16 cellular contexts compared by ENCODE assay signal in genomic region chr18:25137133-25137472, GRCh38.
"Had no signal": no experiment of that assay in that cellular context is flagged by ENCODE, and none has a peak within 500 bp of the region (broad histone marks: within the 10 kb centered on the region; RNA-seq: fewer than 3 reads in every experiment).

No MANE protein-coding gene starts in this region.

- H3K27ac Mint-ChIP-seq: activated naive CD8-positive, alpha-beta T cell treated with anti-CD3 and anti-CD28 coated beads for 36 hours; activated T-helper 1 cell treated with anti-CD3 and anti-CD28 coated beads, Interleukin-12 subunit alpha, Interleukin-12 subunit beta, Interleukin-2, Interleukin-4 antibody, amounts not matched to agents 30 ng/mL and 10 ng/mL and 1 ng/mL, durations not matched to agents 14 hours and 24 hours and 36 hours; T-helper 2 cell treated with Interferon-gamma antibody and Interleukin-4, amounts not matched to agents 5 μg/mL and 100 μg/mL, for 36 hours had no signal

- H3K9me3 Mint-ChIP-seq: activated naive CD8-positive, alpha-beta T cell treated with anti-CD3 and anti-CD28 coated beads for 36 hours; activated T-helper 1 cell treated with anti-CD3 and anti-CD28 coated beads, Interleukin-12 subunit alpha, Interleukin-12 subunit beta, Interleukin-2, Interleukin-4 antibody, amounts not matched to agents 30 ng/mL and 10 ng/mL and 1 ng/mL, durations not matched to agents 14 hours and 24 hours and 36 hours; T-helper 2 cell treated with Interferon-gamma antibody and Interleukin-4, amounts not matched to agents 5 μg/mL and 100 μg/mL, for 36 hours had no signal

- H3K27me3 Mint-ChIP-seq: activated naive CD8-positive, alpha-beta T cell treated with anti-CD3 and anti-CD28 coated beads for 36 hours had no signal

- H3K4me1 Mint-ChIP-seq: activated naive CD8-positive, alpha-beta T cell treated with anti-CD3 and anti-CD28 coated beads for 36 hours; central memory CD8-positive, alpha-beta T cell had no signal

- H3K27me3 ChIP-seq: colonic mucosa, gastroesophageal sphincter, ovary, tibial artery had no signal

- H3K36me3 Mint-ChIP-seq: activated naive CD8-positive, alpha-beta T cell treated with anti-CD3 and anti-CD28 coated beads for 36 hours had no signal

- H3K27ac ChIP-seq: colonic mucosa had no signal

- H3K9me3 ChIP-seq: colonic mucosa, gastroesophageal sphincter, ovary, tibial artery had no signal

- ATAC-seq: left colon; stimulated activated naive CD8-positive, alpha-beta T cell treated with anti-CD3 and anti-CD28 coated beads, Interleukin-15, Interleukin-2, amounts not matched to agents 100 U/mL and 50 U/mL, for 24 hours had no signal

- H3K36me3 ChIP-seq: colonic mucosa, gastroesophageal sphincter, ovary, tibial artery had no signal

- H3K4me3 ChIP-seq: colonic mucosa, gastroesophageal sphincter, lung, ovary, tibial artery had no signal

- DNase-seq: activated CD4-positive, alpha-beta T cell treated with anti-CD3 and anti-CD28 coated beads, Interleukin-2, amount 50 U/mL, for 48 hours; activated naive CD8-positive, alpha-beta T cell treated with anti-CD3 and anti-CD28 coated beads for 36 hours; amygdala; colonic mucosa; left colon; stimulated activated CD4-positive, alpha-beta T cell treated with anti-CD3 and anti-CD28 coated beads, Interleukin-12 subunit alpha, Interleukin-12 subunit beta, amount 100 ng/mL, for 4 hours; stimulated activated CD4-positive, alpha-beta T cell treated with anti-CD3 and anti-CD28 coated beads, Interleukin-1b, Interleukin-23, amount 100 ng/mL, for 48 hours; stimulated activated naive CD8-positive, alpha-beta T cell treated with anti-CD3 and anti-CD28 coated beads, Interleukin-15, Interleukin-2, amounts not matched to agents 100 U/mL and 50 U/mL, for 24 hours; substantia nigra; tibial artery had no signal

- H3K4me3 Mint-ChIP-seq: activated naive CD8-positive, alpha-beta T cell treated with anti-CD3 and anti-CD28 coated beads for 36 hours; activated T-helper 1 cell treated with anti-CD3 and anti-CD28 coated beads, Interleukin-12 subunit alpha, Interleukin-12 subunit beta, Interleukin-2, Interleukin-4 antibody, amounts not matched to agents 30 ng/mL and 10 ng/mL and 1 ng/mL, durations not matched to agents 14 hours and 24 hours and 36 hours; central memory CD8-positive, alpha-beta T cell; T-helper 2 cell treated with Interferon-gamma antibody and Interleukin-4, amounts not matched to agents 5 μg/mL and 100 μg/mL, for 36 hours had no signal

- H3K4me1 ChIP-seq: colonic mucosa had no signal
